8 cellular contexts compared by ENCODE assay signal in the genomic region with DNA sequence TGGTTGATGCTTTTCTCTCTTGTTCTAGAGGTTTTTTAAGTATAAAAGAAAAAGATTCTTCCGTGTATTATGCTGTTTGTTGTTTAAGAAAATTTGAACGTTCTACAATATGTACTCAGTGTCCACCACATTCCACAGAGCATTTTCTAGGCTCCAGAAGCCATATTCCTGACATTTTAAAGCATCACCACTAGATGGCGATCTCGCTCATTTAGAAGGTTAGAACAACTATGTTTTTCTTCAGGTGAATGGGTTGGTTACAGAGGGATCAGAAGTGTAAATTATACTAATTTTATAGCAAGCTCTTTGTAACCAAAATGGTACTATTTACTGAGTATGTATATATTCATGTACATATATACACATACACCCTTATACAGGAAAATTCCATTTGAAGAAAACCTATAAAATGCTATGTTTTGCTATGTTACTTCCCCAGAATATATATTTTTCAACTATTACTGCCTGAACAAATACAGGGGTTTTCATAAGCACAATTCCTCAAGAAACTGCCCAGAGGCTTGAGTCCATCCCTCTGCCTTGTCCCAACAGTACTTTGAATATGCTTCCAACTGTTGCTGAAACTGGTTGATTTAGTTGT.
A peak's percentile ranks its signal among the peaks of the same experiment; 100 is the strongest.
DNase-seq lines count a peak whose midpoint lies in the region; ATAC-seq and TF ChIP-seq lines count a peak whose summit lies in the region.

No MANE protein-coding gene starts in this region.

- H3K36me3 ChIP-seq in BE2C (no peaks in the 10 kb centered on the region), parathyroid adenoma (ENCODE audit: control insufficient read depth, insufficient read depth, low read length) (no peaks in the 10 kb centered on the region)

- intact Hi-C loops in posterior cingulate gyrus (cut with DNase I), result no loop called here

- TF ChIP-seq CTCF in BE2C (IDR thresholded peaks at IDR 0.05; ENCODE audit: low read depth, low read length) (peak; percentile 79), GM12875 (IDR thresholded peaks at IDR 0.05; ENCODE audit: borderline replicate concordance, insufficient read depth, low read depth, low read length) (peak; percentile 50; the same call in 1 of the 2 replicates), fibroblast of the aortic adventitia (IDR thresholded peaks at IDR 0.05; ENCODE audit: insufficient read depth, low read length) (peak; percentile 75), parathyroid adenoma (IDR thresholded peaks at IDR 0.05) (peak; percentile 22)

- no peaks in the 10 kb centered on the region for H3K9me3 ChIP-seq in BE2C
- no peaks in the 10 kb centered on the region for H3K9me3 ChIP-seq in parathyroid adenoma (ENCODE audit: control insufficient read depth, low read length)

- H3K27ac ChIP-seq in parathyroid adenoma, result no peak overlapping the region

- peak; percentile 84 for ATAC-seq in HG02588 (IDR thresholded peaks at IDR 0.05; ENCODE audit: unreplicated experiment)

- H3K4me3 ChIP-seq in BE2C (ENCODE audit: low read depth, low read length), result no peak overlapping the region
- H3K4me3 ChIP-seq in GM12875 (ENCODE audit: low read depth, low read length), result no peak overlapping the region
- H3K4me3 ChIP-seq in fibroblast of the aortic adventitia (ENCODE audit: low read depth, low read length), result no peak overlapping the region
- no peak overlapping the region for H3K4me3 ChIP-seq in parathyroid adenoma (ENCODE audit: low read depth, low read length)

- no peak overlapping the region for H2AFZ ChIP-seq in parathyroid adenoma

- peak; percentile 39 for DNase-seq in BE2C
- DNase-seq in NCI-H1048 (lab: John Stamatoyannopoulos, UW), result peak; percentile 1
- DNase-seq in SW480 (ENCODE audit: low spot score), result peak; percentile 49
- DNase-seq in fibroblast of the aortic adventitia (ENCODE audit: low read depth), result peak; percentile 79
- DNase-seq in posterior cingulate gyrus, result no peak

- H3K4me2 ChIP-seq in parathyroid adenoma (ENCODE audit: low read length), result no peak overlapping the region

- no peak overlapping the region for H3K9ac ChIP-seq in parathyroid adenoma

- no peaks in the 10 kb centered on the region for H3K79me2 ChIP-seq in parathyroid adenoma

- H3K4me1 ChIP-seq in BE2C, result peaks cover 4% of the 10 kb centered on the region; the same call in 1 of the 2 replicates
- H3K4me1 ChIP-seq in parathyroid adenoma, result no peaks in the 10 kb centered on the region

- H3K27me3 ChIP-seq in BE2C (no peaks in the 10 kb centered on the region), parathyroid adenoma (ENCODE audit: control insufficient read depth, insufficient read depth, low read length) (no peaks in the 10 kb centered on the region)

Comparison
In these comparisons a context has a peak if more than half of its experiments do, and no peak if none do; other contexts are left out.
1. DNase-seq: peak in BE2C (single experiment), NCI-H1048 (single experiment), SW480 (single experiment) and fibroblast of the aortic adventitia (single experiment); none in posterior cingulate gyrus (0 of 10).
2. CTCF ChIP-seq: peak in every context shown above with its lines; median percentile 79 in BE2C; 75 in fibroblast of the aortic adventitia; 50 in GM12875; 22 in parathyroid adenoma.